In genomic region chr5:131396015-131396414, GRCh38 we compare ENCODE assay signal across 11 cellular contexts.
DNase-seq lines count a peak whose midpoint lies in the region; ATAC-seq and TF ChIP-seq lines count a peak whose summit lies in the region.
"Had no signal": no experiment of that assay in that cellular context is flagged by ENCODE, and none has a peak within 500 bp of the region (broad histone marks: within the 10 kb centered on the region; RNA-seq: fewer than 3 reads in every experiment).

No MANE protein-coding gene starts in this region.

- no peaks in the 10 kb centered on the region for H3K27me3 Mint-ChIP-seq in activated CD4-positive, alpha-beta memory T cell treated with anti-CD3 and anti-CD28 coated beads for 36 hours
- H3K27me3 Mint-ChIP-seq in nephron progenitor cell (ENCODE audit: low read depth, poor library complexity): peaks cover 8% of the 10 kb centered on the region

- H3K36me3 ChIP-seq in uterus: no peaks in the 10 kb centered on the region
- H3K36me3 ChIP-seq: adrenal gland had no signal

- no peaks in the 10 kb centered on the region for H3K9me3 ChIP-seq in uterus
- H3K9me3 ChIP-seq: adrenal gland, SK-N-SH had no signal

- ATAC-seq in GM19328 (IDR thresholded peaks at IDR 0.05; ENCODE audit: unreplicated experiment) (peak; percentile 78), HG02938 (IDR thresholded peaks at IDR 0.05; ENCODE audit: unreplicated experiment) (peak; percentile 90)

- TF ChIP-seq POLR2A in uterus (IDR thresholded peaks at IDR 0.05): no peak

- peaks cover 7% of the 10 kb centered on the region for H3K9me3 Mint-ChIP-seq in activated CD4-positive, alpha-beta memory T cell treated with anti-CD3 and anti-CD28 coated beads for 36 hours
- peaks cover 13% of the 10 kb centered on the region for H3K9me3 Mint-ChIP-seq in nephron progenitor cell

- H3K4me3 ChIP-seq in uterus: no peak overlapping the region
- H3K4me3 ChIP-seq: adrenal gland had no signal

- CTCF ChIA-PET in activated CD4-positive, alpha-beta memory T cell treated with anti-CD3 and anti-CD28 coated beads for 36 hours (lab: Charles Lee): interaction anchor here (0.6 to 3.4 kb wide), 7 partner anchors 13 to 1544 kb away, joined by 3 to 16 read pairs (median 3); partner anchors contain the start of gene CDC42SE2

- POLR2A ChIA-PET in activated CD4-positive, alpha-beta memory T cell treated with anti-CD3 and anti-CD28 coated beads for 36 hours (lab: Charles Lee): interaction anchor here (0.7 to 6.2 kb wide), 9 partner anchors 9 to 248 kb away, joined by 3 to 43 read pairs (median 3); partner anchors contain the start of gene CDC42SE2

- peak overlapping the region; percentile 51 for H3K4me3 Mint-ChIP-seq in activated CD4-positive, alpha-beta memory T cell treated with anti-CD3 and anti-CD28 coated beads for 36 hours
- H3K4me3 Mint-ChIP-seq in nephron progenitor cell: no peak overlapping the region

- TF ChIP-seq CTCF in GM10266 (IDR thresholded peaks at IDR 0.05; ENCODE audit: control insufficient read depth, insufficient read depth, low read depth, missing control alignments) (no peak), nephron progenitor cell (IDR thresholded peaks at IDR 0.05) (no peak), uterus (IDR thresholded peaks at IDR 0.05) (no peak)

- H3K27ac Mint-ChIP-seq in activated CD4-positive, alpha-beta memory T cell treated with anti-CD3 and anti-CD28 coated beads for 36 hours: peak overlapping the region; percentile 93
- H3K27ac Mint-ChIP-seq in nephron progenitor cell: no peak overlapping the region

- H3K4me1 Mint-ChIP-seq in activated CD4-positive, alpha-beta memory T cell treated with anti-CD3 and anti-CD28 coated beads for 36 hours (ENCODE audit: low read depth): peaks cover 78% of the 10 kb centered on the region
- peaks cover 38% of the 10 kb centered on the region for H3K4me1 Mint-ChIP-seq in nephron progenitor cell

- DNase-seq in GM10266 (ENCODE audit: extremely low spot score) (peak; percentile 51), nephron progenitor cell (no peak), uterus (no peak), NCI-H2227 (lab: John Stamatoyannopoulos, UW; ENCODE audit: unreplicated experiment) (no peak)
- DNase-seq in activated CD4-positive, alpha-beta memory T cell treated with anti-CD3 and anti-CD28 coated beads for 36 hours: peak; percentile 46
- no peak for DNase-seq in effector CD8-positive, alpha-beta T cell (lab: John Stamatoyannopoulos, UW)
- DNase-seq: adrenal gland, NCI-H1436 treated with DMSO at 0.1 percent for 48 hours, SK-N-SH had no signal

- intact Hi-C loops in activated CD4-positive, alpha-beta memory T cell treated with anti-CD3 and anti-CD28 coated beads for 36 hours (cut with micrococcal nuclease): loop anchor here (1.0 to 5.0 kb wide), 5 partner anchors 18 to 329 kb away; partner anchors contain the start of gene HINT1
- intact Hi-C loops in uterus (cut with DNase I; ENCODE audit: low total_unique reads): no loop called here

- no peak overlapping the region for H3K27ac ChIP-seq in uterus
- H3K27ac ChIP-seq: adrenal gland had no signal

- H3K4me1 ChIP-seq in uterus: no peaks in the 10 kb centered on the region
- H3K4me1 ChIP-seq: adrenal gland had no signal

- H3K27me3 ChIP-seq in uterus: no peaks in the 10 kb centered on the region
- H3K27me3 ChIP-seq: adrenal gland had no signal

- peaks cover 78% of the 10 kb centered on the region for H3K36me3 Mint-ChIP-seq in activated CD4-positive, alpha-beta memory T cell treated with anti-CD3 and anti-CD28 coated beads for 36 hours
- peaks cover 82% of the 10 kb centered on the region for H3K36me3 Mint-ChIP-seq in nephron progenitor cell (ENCODE audit: low read depth)

Comparison
In these comparisons a context has a peak if more than half of its experiments do, and no peak if none do; other contexts are left out.
1. DNase-seq: peak in GM10266 (single experiment) and activated CD4-positive, alpha-beta memory T cell treated with anti-CD3 and anti-CD28 coated beads for 36 hours (single experiment); none in nephron progenitor cell (single experiment), effector CD8-positive, alpha-beta T cell (single experiment), uterus (0 of 2) and NCI-H2227 (single experiment).